ENCODE assay signal across 9 cellular contexts in the genomic region with DNA sequence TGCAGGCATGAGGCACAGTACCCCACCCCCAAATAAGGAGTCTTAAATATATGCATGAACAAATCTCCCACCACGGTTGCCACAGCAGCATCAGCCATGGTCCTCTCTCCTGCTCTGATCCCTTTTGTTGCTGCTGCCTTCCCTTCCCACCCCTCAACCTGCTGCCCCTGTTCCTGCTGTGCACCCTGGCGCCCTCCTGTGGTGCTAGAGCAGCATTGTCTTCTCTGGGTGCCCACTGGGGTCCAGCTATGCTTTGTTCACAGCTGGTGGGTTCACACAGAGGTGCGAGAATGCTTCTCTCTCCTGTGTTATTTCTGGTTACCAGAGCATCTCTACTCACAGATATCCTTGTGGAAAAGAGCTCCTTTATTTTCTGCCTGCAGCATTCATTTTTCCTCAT.
DNase-seq lines count a peak whose midpoint lies in the region; ATAC-seq and TF ChIP-seq lines count a peak whose summit lies in the region.
"Had no signal": no experiment of that assay in that cellular context is flagged by ENCODE, and none has a peak within 500 bp of the region (broad histone marks: within the 10 kb centered on the region; RNA-seq: fewer than 3 reads in every experiment).

No MANE protein-coding gene starts in this region.

- H3K27ac Mint-ChIP-seq in CD14-positive monocyte = peak overlapping the region in 1 of 7 donors; percentile 62
- H3K27ac Mint-ChIP-seq in effector memory CD8-positive, alpha-beta T cell = no peak overlapping the region

- peaks cover 6% of the 10 kb centered on the region for H3K4me1 Mint-ChIP-seq in CD14-positive monocyte
- H3K4me1 Mint-ChIP-seq in effector memory CD8-positive, alpha-beta T cell (ENCODE audit: low read depth in 2 of 2) = no peaks in the 10 kb centered on the region

- CTCF ChIA-PET in Panc1 (lab: Charles Lee) = no interaction called here

- no peaks in the 10 kb centered on the region for H3K36me3 Mint-ChIP-seq in CD14-positive monocyte
- H3K36me3 Mint-ChIP-seq in effector memory CD8-positive, alpha-beta T cell (ENCODE audit: insufficient read depth) = no peaks in the 10 kb centered on the region

- H3K9me3 ChIP-seq in Panc1 (ENCODE audit: control insufficient read depth, insufficient read depth, low read depth, low read length) = no peaks in the 10 kb centered on the region
- H3K9me3 ChIP-seq: prostate gland had no signal

- no peak overlapping the region for H3K27ac ChIP-seq in Panc1 (ENCODE audit: low read length)
- H3K27ac ChIP-seq: prostate gland had no signal

- TF ChIP-seq CTCF in CD14-positive monocyte (IDR thresholded peaks at IDR 0.05) (peak; percentile 34), GM12875 (IDR thresholded peaks at IDR 0.05; ENCODE audit: borderline replicate concordance, insufficient read depth, low read depth, low read length) (peak; percentile 38; the same call in 1 of the 2 replicates), Panc1 (IDR thresholded peaks at IDR 0.05) (peak; percentile 37)

- no peak overlapping the region for H3K4me3 ChIP-seq in GM12875 (ENCODE audit: low read depth, low read length)
- H3K4me3 ChIP-seq in Panc1 (ENCODE audit: low read depth in 2 of 2, low read length in 2 of 2) = no peak overlapping the region
- H3K4me3 ChIP-seq: prostate gland had no signal

- POLR2A ChIA-PET in Panc1 (lab: Charles Lee) = no interaction called here

- DNase-seq in CD14-positive monocyte (ENCODE audit: low spot score) = no peak
- no peak for DNase-seq in Panc1 (ENCODE audit: low read depth, low spot score)
- DNase-seq in iPS DF 4.7 (ENCODE audit: extremely low read depth, low spot score) = peak; percentile 22
- DNase-seq in cerebellar nuclear complex (lab: John Stamatoyannopoulos, UW) = no peak
- DNase-seq in effector memory CD8-positive, alpha-beta T cell = no peak
- no peak for DNase-seq in NCI-H226

- H3K27me3 Mint-ChIP-seq in CD14-positive monocyte (ENCODE audit: low read depth in 3 of 3) = peaks cover 0 to 3% (median 0%) of the 10 kb centered on the region in 3 donors
- H3K27me3 Mint-ChIP-seq in effector memory CD8-positive, alpha-beta T cell = peaks cover 16 to 31% of the 10 kb centered on the region in 2 donors

- no peaks in the 10 kb centered on the region for H3K4me1 ChIP-seq in Panc1 (ENCODE audit: control insufficient read depth, insufficient read depth, low read length)
- H3K4me1 ChIP-seq: prostate gland had no signal

- in situ Hi-C loops in Panc1 (cut with HindIII; ENCODE audit: low pct_unique_long_range_greater_than_20kb, low sequenced_read_pairs) = no loop called here

- no TSS peak for BruUV-seq in Panc1 (replicated peaks; lab: Mats Ljungman, UMichigan)

- no peaks in the 10 kb centered on the region; the same call in 1 of the 2 replicates for H3K27me3 ChIP-seq in Panc1 (ENCODE audit: control insufficient read depth, insufficient read depth, low read length)

- no peak overlapping the region for H3K4me3 Mint-ChIP-seq in CD14-positive monocyte
- H3K4me3 Mint-ChIP-seq in effector memory CD8-positive, alpha-beta T cell = no peak overlapping the region

- peaks cover 0 to 1% (median 0%) of the 10 kb centered on the region in 7 donors for H3K9me3 Mint-ChIP-seq in CD14-positive monocyte
- H3K9me3 Mint-ChIP-seq in effector memory CD8-positive, alpha-beta T cell = no peaks in the 10 kb centered on the region

- intact Hi-C loops in CD14-positive monocyte (cut with micrococcal nuclease) = no loop called here
- intact Hi-C loops in Panc1 (cut with micrococcal nuclease; ENCODE audit: unreplicated experiment) = no loop called here

- ATAC-seq in Panc1 (no peak), HG02763 (IDR thresholded peaks at IDR 0.05; ENCODE audit: unreplicated experiment) (no peak)
- no peak for ATAC-seq in effector memory CD8-positive, alpha-beta T cell (replicated peaks)

- no peaks in the 10 kb centered on the region for H3K36me3 ChIP-seq in Panc1 (ENCODE audit: control insufficient read depth, insufficient read depth, low read length)
- H3K36me3 ChIP-seq: prostate gland had no signal
